ENCODE assay signal across 17 cellular contexts in genomic region chr2:233844064-233844807, GRCh38. TPM values are rescaled to one million over a fixed set of nuclear protein-coding genes. Genes with fewer than 3 reads are reported as not detected.
DNase-seq lines count a peak whose midpoint lies in the region; ATAC-seq, FAIRE-seq and TF ChIP-seq lines count a peak whose summit lies in the region.
"Had no signal": no experiment of that assay in that cellular context is flagged by ENCODE, and none has a peak within 500 bp of the region (broad histone marks: within the 10 kb centered on the region; RNA-seq: fewer than 3 reads in every experiment).

No MANE protein-coding gene starts in this region.

- DNase-seq in right atrium auricular region (ENCODE audit: low spot score) (peak; percentile 46), left ventricle myocardium superior (no peak), erythroblast (lab: John Stamatoyannopoulos, UW) (no peak), posterior vena cava (ENCODE audit: low spot score) (peak; percentile 67), H54 (ENCODE audit: insufficient read length, low spot score) (no peak), GM13977 (ENCODE audit: low spot score) (no peak), inferior parietal cortex (ENCODE audit: extremely low spot score) (no peak)
- DNase-seq: ACHN, DMS79, HCEC 1CT, NCI-H1417 treated with DMSO at 0.1 percent for 48 hours, NCI-H187 treated with DMSO at 0.1 percent for 48 hours, NCI-H345, NCI-H524 treated with DMSO at 0.1 percent for 48 hours, RPMI8226, SHP77 treated with DMSO at 0.1 percent for 48 hours had no signal

- H3K4me1 ChIP-seq in right atrium auricular region: no peaks in the 10 kb centered on the region

- ATAC-seq in left ventricle myocardium superior: no peak

- in situ Hi-C loops in GM13977 (cut with MboI; ENCODE audit: low pct_unique_long_range_greater_than_20kb, low sequenced_read_pairs, unreplicated experiment): no loop called here

- TF ChIP-seq CTCF in right atrium auricular region (IDR thresholded peaks at IDR 0.05): no peak
- no peak for TF ChIP-seq CTCF in GM13977 (IDR thresholded peaks at IDR 0.05; ENCODE audit: extremely low read depth, insufficient read depth, missing control alignments)

- no peaks in the 10 kb centered on the region for H3K36me3 ChIP-seq in right atrium auricular region

- TF ChIP-seq POLR2A in erythroblast (IDR thresholded peaks at IDR 0.05; ENCODE audit: low read length) (peak; percentile 6), H54 (IDR thresholded peaks at IDR 0.05; ENCODE audit: low read depth, low read length) (no peak)

- no peaks in the 10 kb centered on the region for H3K9me3 ChIP-seq in right atrium auricular region

- no peak overlapping the region for H3K27ac ChIP-seq in right atrium auricular region
- H3K27ac ChIP-seq: HL-60 had no signal

- no peak overlapping the region for H3K4me3 ChIP-seq in right atrium auricular region

- no peaks in the 10 kb centered on the region for H3K27me3 ChIP-seq in right atrium auricular region

- intact Hi-C loops in left ventricle myocardium superior (cut with micrococcal nuclease) (no loop called here), posterior vena cava (cut with DNase I) (no loop called here)

- no peak for FAIRE-seq in H54 (lab: Jason Lieb, UNC)

RNA-seq across cellular contexts. Expression of gene HJURP, which starts 10.1 kb away (rescaled TPM):
- total RNA-seq in right atrium auricular region: under 1 TPM; 0.16 to 0.37 TPM
- total RNA-seq in left ventricle myocardium superior: 0.52 TPM
- under 1 TPM in 1 of 2 donors, not detected in 1; 0.42 TPM for total RNA-seq in posterior vena cava

Comparison
In these comparisons a context has a peak if more than half of its experiments do, and no peak if none do; other contexts are left out.
1. DNase-seq: peak in right atrium auricular region (single experiment) and posterior vena cava (single experiment); none in left ventricle myocardium superior (single experiment), erythroblast (0 of 2), H54 (single experiment), GM13977 (single experiment) and inferior parietal cortex (single experiment).